In genomic region chr14:20624495-20625070, GRCh38 we compare ENCODE assay signal across 8 cellular contexts. TPM values are rescaled to one million over a fixed set of nuclear protein-coding genes. Genes with fewer than 3 reads are reported as not detected.
DNase-seq lines count a peak whose midpoint lies in the region; ATAC-seq and TF ChIP-seq lines count a peak whose summit lies in the region.

No MANE protein-coding gene starts in this region.

- CTCF ChIA-PET in GM10248 (lab: Yijun Ruan, JAX) = interaction anchor here (1.0 to 3.2 kb wide), 3 partner anchors 7 to 25 kb away, joined by 3 to 21 read pairs (median 3); no protein-coding TSS in a partner anchor

- DNase-seq in GM10248 (ENCODE audit: extremely low spot score) (peak; percentile 56), HL-60 (ENCODE audit: low read depth in 1 of 2, low spot score in 1 of 2) (peak in 1 of 2 experiments; percentile 96), UCSD-AML1 (lab: John Stamatoyannopoulos, UW; ENCODE audit: unreplicated experiment) (peak; percentile 51), medulla oblongata (ENCODE audit: extremely low spot score) (peak; percentile 41), thoracic aorta (ENCODE audit: low spot score) (no peak), NCI-H1436 treated with DMSO at 0.1 percent for 48 hours (lab: John Stamatoyannopoulos, UW) (no peak)
- peak; percentile 11 for DNase-seq in effector CD8-positive, alpha-beta T cell (lab: John Stamatoyannopoulos, UW)

- H3K27me3 ChIP-seq in HL-60 (ENCODE audit: insufficient read depth, poor library complexity, severe bottlenecking) = no peaks in the 10 kb centered on the region
- H3K27me3 ChIP-seq in thoracic aorta (replicated peaks; ENCODE audit: insufficient read depth) = no peaks in the 10 kb centered on the region

- TF ChIP-seq CTCF in GM10248 (IDR thresholded peaks at IDR 0.05; ENCODE audit: control extremely low read depth, extremely low read depth, low read depth, missing control alignments) = no peak
- no peak for TF ChIP-seq CTCF in HL-60 (IDR thresholded peaks at IDR 0.05; ENCODE audit: insufficient read depth, low read length)
- TF ChIP-seq CTCF in thoracic aorta (IDR thresholded peaks at IDR 0.05) = no peak

- ATAC-seq in thoracic aorta (ENCODE audit: insufficient number of reproducible peaks, low FRiP score, low read depth) (peak; percentile 23), GM18858 (IDR thresholded peaks at IDR 0.05; ENCODE audit: unreplicated experiment) (no peak)

- peaks cover 5 to 18% of the 10 kb centered on the region in 2 donors for H3K4me1 ChIP-seq in thoracic aorta (ENCODE audit: control insufficient read depth in 1 of 2, low read depth in 2 of 2)

- H3K4me3 ChIP-seq in HL-60 (replicated peaks; ENCODE audit: insufficient read depth, low read length) (peak overlapping the region; percentile 34), thoracic aorta (peak overlapping the region; percentile 67)

- H3K27ac ChIP-seq in HL-60 (replicated peaks) (peak overlapping the region; percentile 70), thoracic aorta (no peak overlapping the region)

- H3K9me3 ChIP-seq in thoracic aorta = no peaks in the 10 kb centered on the region

- POLR2A ChIA-PET in GM10248 (lab: Yijun Ruan, JAX) = no interaction called here

- no peaks in the 10 kb centered on the region for H3K36me3 ChIP-seq in thoracic aorta

RNA-seq across cellular contexts. Expression of gene OR6S1, which starts 16.9 kb away (rescaled TPM):
- not detected for total RNA-seq in thoracic aorta

RNA-seq across cellular contexts. Expression of gene RNASE12, which starts 33.4 kb away (rescaled TPM):
- not detected for total RNA-seq in thoracic aorta

RNA-seq across cellular contexts. Expression of gene RNASE11, which starts 36.8 kb away (rescaled TPM):
- not detected for total RNA-seq in thoracic aorta

RNA-seq across cellular contexts. Expression of gene RNASE4, which starts 59.8 kb away (rescaled TPM):
- total RNA-seq in thoracic aorta = 10 to 100 TPM; 45.6 to 66.4 TPM

Comparison
In these comparisons a context has a peak if more than half of its experiments do, and no peak if none do; other contexts are left out.
1. DNase-seq: peak in GM10248 (single experiment), UCSD-AML1 (single experiment), effector CD8-positive, alpha-beta T cell (single experiment) and medulla oblongata (single experiment); none in thoracic aorta (single experiment) and NCI-H1436 treated with DMSO at 0.1 percent for 48 hours (single experiment).